In genomic region chr18:55419939-55420664, GRCh38 we compare ENCODE assay signal across 8 cellular contexts.
A peak's percentile ranks its signal among the peaks of the same experiment; 100 is the strongest.
DNase-seq lines count a peak whose midpoint lies in the region; ATAC-seq and TF ChIP-seq lines count a peak whose summit lies in the region.

No MANE protein-coding gene starts in this region.

- intact Hi-C loops in right cardiac atrium (cut with DNase I) (loop anchor here (5.0 to 10.0 kb wide), 9 partner anchors 57 to 1157 kb away; partner anchors contain the start of gene TCF4 (in 4 of the 4)), left ventricle myocardium superior (cut with micrococcal nuclease) (loop anchor here (5.0 to 10.0 kb wide), 3 partner anchors 167 to 1155 kb away; partner anchors contain the start of gene TCF4), right lobe of liver (cut with DNase I) (no loop called here), vagina (cut with DNase I) (loop anchor here (10.0 kb wide), 3 partner anchors 185 to 1155 kb away; no protein-coding TSS in a partner anchor)

- H3K27me3 ChIP-seq in right cardiac atrium (ENCODE audit: control insufficient read depth, insufficient read depth) (no peaks in the 10 kb centered on the region), SJCRH30 (no peaks in the 10 kb centered on the region), right lobe of liver (no peaks in the 10 kb centered on the region), vagina (no peaks in the 10 kb centered on the region), H7 (ENCODE audit: control insufficient read depth, insufficient read depth, low read length) (no peaks in the 10 kb centered on the region)

- TF ChIP-seq POLR2A in right lobe of liver (IDR thresholded peaks at IDR 0.05) (no peak), vagina (IDR thresholded peaks at IDR 0.05) (no peak)

- H3K4me1 ChIP-seq in right cardiac atrium (ENCODE audit: control insufficient read depth, insufficient read depth, low read length) (peaks cover 3% of the 10 kb centered on the region), SJCRH30 (no peaks in the 10 kb centered on the region; the same call in 1 of the 2 replicates), right lobe of liver (no peaks in the 10 kb centered on the region), vagina (peaks cover 42% of the 10 kb centered on the region)

- H3K9me3 ChIP-seq in right cardiac atrium (ENCODE audit: control insufficient read depth, low read length) (no peaks in the 10 kb centered on the region), SJCRH30 (replicated peaks) (no peaks in the 10 kb centered on the region), right lobe of liver (no peaks in the 10 kb centered on the region), vagina (no peaks in the 10 kb centered on the region)

- TF ChIP-seq CTCF in right lobe of liver (IDR thresholded peaks at IDR 0.05) (no peak), vagina (IDR thresholded peaks at IDR 0.05) (no peak)

- H3K36me3 ChIP-seq in SJCRH30 (no peaks in the 10 kb centered on the region), right lobe of liver (no peaks in the 10 kb centered on the region), vagina (no peaks in the 10 kb centered on the region), H7 (replicated peaks; ENCODE audit: control insufficient read depth, insufficient read depth, low read length) (no peaks in the 10 kb centered on the region)

- 33% methylated on average over 7 of the region's 7 CpGs for WGBS in right cardiac atrium
- WGBS in right lobe of liver (ENCODE audit: insufficient coverage, low coverage, low lambda C conversion rate, missing lambda C conversion rate) = 25% methylated on average over 7 of the region's 7 CpGs

- DNase-seq in right cardiac atrium (no peak), left ventricle myocardium superior (no peak), SJCRH30 (peak in 1 of 2 experiments; percentile 36), right lobe of liver (no peak), vagina (ENCODE audit: extremely low spot score in 2 of 2) (no peak), NCI-H187 treated with DMSO at 0.1 percent for 48 hours (lab: John Stamatoyannopoulos, UW) (no peak), H7 (no peak)

- peak overlapping the region; percentile 48 for H3K4me3 ChIP-seq in right cardiac atrium (ENCODE audit: low read length)
- H3K4me3 ChIP-seq in SJCRH30 = 0 out of 2 replicates have a peak overlapping the region, but pooled peaks have one; percentile 7
- no peak overlapping the region for H3K4me3 ChIP-seq in right lobe of liver
- H3K4me3 ChIP-seq in vagina = peak overlapping the region; percentile 32 to 38
- H3K4me3 ChIP-seq in H7 (ENCODE audit: insufficient read depth, low read depth, low read length) = no peak overlapping the region

- H3K27ac ChIP-seq in right cardiac atrium (ENCODE audit: low read length) (peak overlapping the region; percentile 91), SJCRH30 (no peak overlapping the region), right lobe of liver (peak overlapping the region; percentile 19 to 52 (median 37)), vagina (peak overlapping the region; percentile 85)

- ATAC-seq in right cardiac atrium (no peak), left ventricle myocardium superior (no peak), right lobe of liver (peak in 2 of 4 donors; percentile 17 to 22), GM21360 (IDR thresholded peaks at IDR 0.05; ENCODE audit: unreplicated experiment) (no peak)

Comparison
In these comparisons a context has a peak if more than half of its experiments do, and no peak if none do; other contexts are left out.
1. H3K4me3 ChIP-seq: peak in right cardiac atrium (single experiment), SJCRH30 (single experiment) and vagina (2 of 2); none in right lobe of liver (0 of 3) and H7 (single experiment).
2. intact Hi-C loops: an anchor here in right cardiac atrium (5.0 to 10.0 kb wide), left ventricle myocardium superior (5.0 to 10.0 kb wide) and vagina (10.0 kb wide); none called in right lobe of liver.